Comparison of ENCODE assay signal across 21 cellular contexts in genomic region chr2:144595279-144595678, GRCh38.
DNase-seq lines count a peak whose midpoint lies in the region; ATAC-seq and TF ChIP-seq lines count a peak whose summit lies in the region.
"Had no signal": no experiment of that assay in that cellular context is flagged by ENCODE, and none has a peak within 500 bp of the region (broad histone marks: within the 10 kb centered on the region; RNA-seq: fewer than 3 reads in every experiment).

No MANE protein-coding gene starts in this region.

- no peaks in the 10 kb centered on the region for H3K27me3 ChIP-seq in OCI-LY1 (ENCODE audit: insufficient read depth, low read length)
- H3K27me3 ChIP-seq: left lung had no signal

- no peaks in the 10 kb centered on the region for H3K36me3 ChIP-seq in OCI-LY1 (ENCODE audit: insufficient read depth, low read length)
- H3K36me3 ChIP-seq: left lung had no signal

- H3K36me3 Mint-ChIP-seq in dendritic cell treated with granulocyte-macrophage colony-stimulating factor and Interleukin-4, amounts not matched to agents 40 ng/mL and 50 ng/mL, for 4 days (ENCODE audit: low read depth), result no peaks in the 10 kb centered on the region
- peaks cover 4% of the 10 kb centered on the region for H3K36me3 Mint-ChIP-seq in mesothelial cell of epicardium
- H3K36me3 Mint-ChIP-seq: activated CD8-positive, alpha-beta memory T cell treated with anti-CD3 and anti-CD28 coated beads, Interleukin-2, amount 10 ng/mL, durations not matched to agents 7 days and 5 days; activated naive CD4-positive, alpha-beta T cell treated with anti-CD3 and anti-CD28 coated beads, Interleukin-2, amount 10 ng/mL, durations not matched to agents 7 days and 5 days had no signal

- peak; percentile 31 for DNase-seq in DMS 273 treated with DMSO at 0.1 percent for 48 hours (lab: John Stamatoyannopoulos, UW)
- no peak for DNase-seq in mesothelial cell of epicardium (ENCODE audit: low spot score in 2 of 2, unreplicated experiment in 2 of 2)
- no peak for DNase-seq in NCI-H128 (lab: John Stamatoyannopoulos, UW; ENCODE audit: unreplicated experiment)
- no peak for DNase-seq in NCI-H2196 treated with DMSO at 0.1 percent for 48 hours (lab: John Stamatoyannopoulos, UW; ENCODE audit: unreplicated experiment)
- DNase-seq: activated CD4-positive, alpha-beta T cell treated with anti-CD3 and anti-CD28 coated beads for 48 hours; activated CD8-positive, alpha-beta memory T cell treated with anti-CD3 and anti-CD28 coated beads, Interleukin-2, amount 10 ng/mL, durations not matched to agents 7 days and 5 days; activated naive CD4-positive, alpha-beta T cell treated with anti-CD3 and anti-CD28 coated beads, Interleukin-2, amount 10 ng/mL, durations not matched to agents 7 days and 5 days; cortex of kidney; head of caudate nucleus; HFFc6; left lung; NCI-H1092 treated with DMSO at 0.1 percent for 48 hours; PC-9; SHP77 treated with DMSO at 0.1 percent for 48 hours; substantia nigra had no signal

- H3K27ac Mint-ChIP-seq in dendritic cell treated with granulocyte-macrophage colony-stimulating factor and Interleukin-4, amounts not matched to agents 40 ng/mL and 50 ng/mL, for 4 days, result peak overlapping the region; percentile 69
- peak overlapping the region; percentile 88 for H3K27ac Mint-ChIP-seq in mesothelial cell of epicardium
- H3K27ac Mint-ChIP-seq: activated CD8-positive, alpha-beta memory T cell treated with anti-CD3 and anti-CD28 coated beads, Interleukin-2, amount 10 ng/mL, durations not matched to agents 7 days and 5 days; activated naive CD4-positive, alpha-beta T cell treated with anti-CD3 and anti-CD28 coated beads, Interleukin-2, amount 10 ng/mL, durations not matched to agents 7 days and 5 days; HFFc6 had no signal

- no peak overlapping the region for H3K27ac ChIP-seq in OCI-LY1 (ENCODE audit: low read depth, low read length, poor library complexity, severe bottlenecking)
- H3K27ac ChIP-seq: C4-2B, PC-9 had no signal

- TF ChIP-seq CTCF in OCI-LY1 (IDR thresholded peaks at IDR 0.05; ENCODE audit: low read length) (no peak), mesothelial cell of epicardium (IDR thresholded peaks at IDR 0.05; ENCODE audit: unreplicated experiment) (no peak)

- H3K9me2 ChIP-seq in OCI-LY1 (ENCODE audit: low read depth, low read length), result no peaks in the 10 kb centered on the region

- H3K27me3 Mint-ChIP-seq in dendritic cell treated with granulocyte-macrophage colony-stimulating factor and Interleukin-4, amounts not matched to agents 40 ng/mL and 50 ng/mL, for 4 days, result no peaks in the 10 kb centered on the region
- no peaks in the 10 kb centered on the region for H3K27me3 Mint-ChIP-seq in mesothelial cell of epicardium (ENCODE audit: low read depth)
- H3K27me3 Mint-ChIP-seq: progenitor cell of endocrine pancreas had no signal

- peaks cover 6% of the 10 kb centered on the region for H3K9me3 Mint-ChIP-seq in dendritic cell treated with granulocyte-macrophage colony-stimulating factor and Interleukin-4, amounts not matched to agents 40 ng/mL and 50 ng/mL, for 4 days
- peaks cover 10% of the 10 kb centered on the region for H3K9me3 Mint-ChIP-seq in mesothelial cell of epicardium
- H3K9me3 Mint-ChIP-seq: activated naive CD4-positive, alpha-beta T cell treated with anti-CD3 and anti-CD28 coated beads, Interleukin-2, amount 10 ng/mL, durations not matched to agents 7 days and 5 days had no signal

- no peaks in the 10 kb centered on the region for H3K79me2 ChIP-seq in OCI-LY1 (ENCODE audit: insufficient read depth, low read length)

- intact Hi-C loops in dendritic cell treated with granulocyte-macrophage colony-stimulating factor and Interleukin-4, amounts not matched to agents 40 ng/mL and 50 ng/mL, for 4 days (cut with micrococcal nuclease), result no loop called here

- H4K20me1 ChIP-seq in OCI-LY1 (ENCODE audit: insufficient read depth, low read length), result no peaks in the 10 kb centered on the region

- ATAC-seq in GM18502 (IDR thresholded peaks at IDR 0.05; ENCODE audit: poor library complexity, unreplicated experiment) (no peak), GM19455 (IDR thresholded peaks at IDR 0.05; ENCODE audit: unreplicated experiment) (no peak)
- ATAC-seq: activated CD8-positive, alpha-beta memory T cell treated with anti-CD3 and anti-CD28 coated beads, Interleukin-2, amount 10 ng/mL, durations not matched to agents 7 days and 5 days; left lung had no signal

- H3F3A ChIP-seq in OCI-LY1 (ENCODE audit: insufficient read depth, low read length), result no peaks in the 10 kb centered on the region

- no peak overlapping the region for H3K4me3 Mint-ChIP-seq in dendritic cell treated with granulocyte-macrophage colony-stimulating factor and Interleukin-4, amounts not matched to agents 40 ng/mL and 50 ng/mL, for 4 days
- no peak overlapping the region for H3K4me3 Mint-ChIP-seq in mesothelial cell of epicardium
- H3K4me3 Mint-ChIP-seq: activated CD8-positive, alpha-beta memory T cell treated with anti-CD3 and anti-CD28 coated beads, Interleukin-2, amount 10 ng/mL, durations not matched to agents 7 days and 5 days; activated naive CD4-positive, alpha-beta T cell treated with anti-CD3 and anti-CD28 coated beads, Interleukin-2, amount 10 ng/mL, durations not matched to agents 7 days and 5 days had no signal

- no peak overlapping the region for H3K4me3 ChIP-seq in OCI-LY1 (ENCODE audit: low read depth, low read length, poor library complexity, severe bottlenecking)
- H3K4me3 ChIP-seq: left lung, PC-9 had no signal

- peaks cover 36% of the 10 kb centered on the region for H3K4me1 Mint-ChIP-seq in dendritic cell treated with granulocyte-macrophage colony-stimulating factor and Interleukin-4, amounts not matched to agents 40 ng/mL and 50 ng/mL, for 4 days (ENCODE audit: low read depth)
- H3K4me1 Mint-ChIP-seq in mesothelial cell of epicardium, result peaks cover 17% of the 10 kb centered on the region

- H3K9me3 ChIP-seq in OCI-LY1 (ENCODE audit: low read length), result 0 out of 2 replicates have a peak, but pooled peaks cover 6% of the 10 kb centered on the region
- H3K9me3 ChIP-seq: left lung had no signal

- peak overlapping the region; percentile 77 for H3K4me2 ChIP-seq in OCI-LY1 (ENCODE audit: low read length)
- H3K4me2 ChIP-seq: PC-9 had no signal

- peaks cover 32% of the 10 kb centered on the region for H3K4me1 ChIP-seq in OCI-LY1 (ENCODE audit: insufficient read depth, low read length, severe bottlenecking)

- H3K9ac ChIP-seq in OCI-LY1 (ENCODE audit: low read length), result no peak overlapping the region

- H2AFZ ChIP-seq in OCI-LY1 (ENCODE audit: low read length), result no peak overlapping the region
